Comparison of ENCODE assay signal across 11 cellular contexts in the genomic region with DNA sequence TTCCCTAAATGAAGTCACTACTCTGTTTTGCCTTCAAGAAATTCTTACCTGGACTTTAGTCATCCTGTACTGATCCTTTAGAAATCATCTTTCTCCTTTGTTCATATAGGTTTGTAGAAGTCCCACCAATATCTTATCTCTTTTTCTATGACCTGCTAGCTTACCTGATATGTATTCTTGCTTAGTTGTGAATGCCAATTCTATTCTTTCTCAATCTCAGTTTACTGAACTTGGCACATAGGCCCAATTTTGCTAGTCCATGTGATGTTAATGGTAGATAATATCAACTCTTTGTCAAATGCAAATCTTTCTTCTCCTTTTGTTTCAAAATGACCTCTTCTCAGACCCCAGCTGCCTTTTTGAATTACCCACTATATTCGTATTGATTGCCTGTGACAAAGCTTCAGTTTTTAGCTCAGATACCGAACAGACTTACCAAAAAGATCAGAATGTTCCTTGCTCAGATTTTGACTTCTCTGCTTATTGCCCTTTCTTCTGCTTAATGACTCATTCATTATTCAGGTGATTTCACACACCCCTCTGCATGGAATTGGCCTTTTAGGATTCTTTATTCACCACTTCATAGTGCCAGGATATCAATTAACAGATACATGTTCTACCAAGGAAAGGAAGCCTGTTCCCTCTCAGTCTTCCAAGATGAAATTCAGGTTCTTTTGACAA. TPM values are rescaled to one million over a fixed set of nuclear protein-coding genes. Genes with fewer than 3 reads are reported as not detected.
DNase-seq lines count a peak whose midpoint lies in the region; ATAC-seq and TF ChIP-seq lines count a peak whose summit lies in the region.
"Had no signal": no experiment of that assay in that cellular context is flagged by ENCODE, and none has a peak within 500 bp of the region (broad histone marks: within the 10 kb centered on the region; RNA-seq: fewer than 3 reads in every experiment).

No MANE protein-coding gene starts in this region.

- no peak for TF ChIP-seq CTCF in HCT116 (IDR thresholded peaks at IDR 0.05 in 2 of 3, conservative IDR thresholded peaks at IDR 0.05 in 1 of 3; ENCODE audit: borderline replicate concordance in 1 of 3, insufficient read depth in 1 of 3, low read depth in 2 of 3, low read length in 2 of 3)
- TF ChIP-seq CTCF in fibroblast of lung (conservative IDR thresholded peaks at IDR 0.05 in 1 of 2, IDR thresholded peaks at IDR 0.05 in 1 of 2; ENCODE audit: low read depth in 1 of 2, low read length in 2 of 2), result no peak
- no peak for TF ChIP-seq CTCF in gastrocnemius medialis (IDR thresholded peaks at IDR 0.05 in 4 of 5, conservative IDR thresholded peaks at IDR 0.05 in 1 of 5)

- H3K4me3 ChIP-seq in HCT116 (replicated peaks in 1 of 2; ENCODE audit: low read depth in 1 of 2, low read length in 2 of 2) (no peak overlapping the region), fibroblast of lung (replicated peaks in 1 of 4; ENCODE audit: control extremely low read depth in 1 of 4, insufficient read depth in 1 of 4, low read depth in 3 of 4, low read length in 4 of 4) (no peak overlapping the region), gastrocnemius medialis (no peak overlapping the region)
- H3K4me3 ChIP-seq: colonic mucosa had no signal

- H4K20me1 ChIP-seq in HCT116 (ENCODE audit: insufficient read depth), result peaks cover 14% of the 10 kb centered on the region; the same call in 1 of the 2 replicates
- no peaks in the 10 kb centered on the region for H4K20me1 ChIP-seq in fibroblast of lung (ENCODE audit: control insufficient read depth, extremely low read depth, insufficient read depth, low read length)

- H3K9me3 ChIP-seq in HCT116 (ENCODE audit: control insufficient read depth in 1 of 2, insufficient read depth in 1 of 2, low read depth in 1 of 2, low read length in 2 of 2), result no peaks in the 10 kb centered on the region
- H3K9me3 ChIP-seq in fibroblast of lung (ENCODE audit: control insufficient read depth, insufficient read depth, low read depth, low read length), result no peaks in the 10 kb centered on the region
- no peaks in the 10 kb centered on the region for H3K9me3 ChIP-seq in gastrocnemius medialis
- H3K9me3 ChIP-seq: colonic mucosa had no signal

- ATAC-seq in HCT116, result no peak; the same call in 1 of the 2 replicates
- ATAC-seq in activated T-helper 17 cell treated with anti-CD3 and anti-CD28 coated beads, Interleukin-2, amount 50 U/mL, for 72 hours (replicated peaks), result no peak
- no peak for ATAC-seq in gastrocnemius medialis
- ATAC-seq in HG02678 (IDR thresholded peaks at IDR 0.05; ENCODE audit: unreplicated experiment), result no peak

- H3K79me2 ChIP-seq in HCT116 (ENCODE audit: insufficient read depth, low read length) (peaks cover 57% of the 10 kb centered on the region), fibroblast of lung (ENCODE audit: control insufficient read depth, insufficient read depth, low read length) (peaks cover 24% of the 10 kb centered on the region)

- intact Hi-C loops in HCT116 (cut with micrococcal nuclease), result no loop called here
- intact Hi-C loops in gastrocnemius medialis (cut with DNase I; ENCODE audit: low total_unique reads), result no loop called here

- H3K4me1 Mint-ChIP-seq in activated T-helper 17 cell treated with anti-CD3 and anti-CD28 coated beads, Interleukin-2, amount 50 U/mL, for 72 hours, result peaks cover 7% of the 10 kb centered on the region

- H2AFZ ChIP-seq in HCT116 (ENCODE audit: low read depth, low read length, poor library complexity, severe bottlenecking) (no peak overlapping the region), fibroblast of lung (ENCODE audit: low read length) (no peak overlapping the region)

- POLR2A ChIA-PET in HCT116 (lab: Charles Lee), result no interaction called here

- no peaks in the 10 kb centered on the region for H3K27me3 Mint-ChIP-seq in activated T-helper 17 cell treated with anti-CD3 and anti-CD28 coated beads, Interleukin-2, amount 50 U/mL, for 72 hours

- CTCF ChIA-PET in HCT116 (lab: Charles Lee), result no interaction called here

- no peak overlapping the region for H3K9ac ChIP-seq in HCT116 (ENCODE audit: low read length)
- H3K9ac ChIP-seq in fibroblast of lung (ENCODE audit: insufficient read depth, low read length), result no peak overlapping the region

- H3K27ac ChIP-seq in HCT116 (ENCODE audit: low read depth, low read length) (peak overlapping the region; percentile 7; the same call in 1 of the 2 replicates), fibroblast of lung (ENCODE audit: insufficient read depth, low read length) (peak overlapping the region; percentile 31), gastrocnemius medialis (peak overlapping the region; percentile 6 to 42 (median 20))
- H3K27ac ChIP-seq: colonic mucosa had no signal

- no peak for TF ChIP-seq RAD21 in HCT116 (IDR thresholded peaks at IDR 0.05; ENCODE audit: low read depth)

- H3K36me3 ChIP-seq in HCT116 (ENCODE audit: control insufficient read depth in 1 of 2, insufficient read depth in 2 of 2, low read length in 2 of 2) (peaks cover 30 to 55% of the 10 kb centered on the region in 2 experiments), fibroblast of lung (ENCODE audit: control insufficient read depth, insufficient read depth, low read length) (peaks cover 8% of the 10 kb centered on the region), gastrocnemius medialis (peaks cover 0 to 49% of the 10 kb centered on the region in 2 donors)

- peaks cover 0 to 12% of the 10 kb centered on the region in 2 experiments; a peak in 2 of 4 replicates for H3K4me1 ChIP-seq in HCT116 (ENCODE audit: control insufficient read depth in 1 of 2, insufficient read depth in 2 of 2, low read length in 2 of 2)
- H3K4me1 ChIP-seq in fibroblast of lung (ENCODE audit: control insufficient read depth, extremely low read depth, insufficient read depth, low read length), result peaks cover 14% of the 10 kb centered on the region
- peaks cover 17 to 27% of the 10 kb centered on the region in 2 donors for H3K4me1 ChIP-seq in gastrocnemius medialis
- H3K4me1 ChIP-seq: colonic mucosa had no signal

- in situ Hi-C loops in gastrocnemius medialis (cut with MboI; ENCODE audit: low sequenced_read_pairs in 4 of 4), result no loop called here

- RAD21 ChIA-PET in HCT116 (lab: Charles Lee; ENCODE audit: low non-redundant PET in 1 of 2, low total read pairs in 2 of 2, uncharacterized antibody in 2 of 2, unreplicated experiment in 2 of 2), result no interaction called here

- BruUV-seq in HCT116 (replicated peaks; lab: Mats Ljungman, UMichigan), result no TSS peak

- DNase-seq in HCT116 (ENCODE audit: low read depth, low spot score) (no peak), fibroblast of lung (ENCODE audit: low read depth in 2 of 2) (no peak), gastrocnemius medialis (no peak), NCI-H1436 (lab: John Stamatoyannopoulos, UW) (no peak), AG20443 (ENCODE audit: low spot score) (no peak), NCI-H1694 (lab: John Stamatoyannopoulos, UW) (no peak)
- DNase-seq: activated CD4-positive, alpha-beta T cell treated with anti-CD3 and anti-CD28 coated beads for 4 hours; activated effector memory CD4-positive, alpha-beta T cell treated with Interleukin-2 at 50 U/mL for 16 hours; colonic mucosa had no signal

- peaks cover 74% of the 10 kb centered on the region for H3K36me3 Mint-ChIP-seq in activated T-helper 17 cell treated with anti-CD3 and anti-CD28 coated beads, Interleukin-2, amount 50 U/mL, for 72 hours (ENCODE audit: low read depth)

- H3K9me2 ChIP-seq in HCT116 (ENCODE audit: insufficient read depth), result no peaks in the 10 kb centered on the region

- peak overlapping the region; percentile 12 for H3K27ac Mint-ChIP-seq in activated T-helper 17 cell treated with anti-CD3 and anti-CD28 coated beads, Interleukin-2, amount 50 U/mL, for 72 hours

- TF ChIP-seq POLR2A in HCT116 (IDR thresholded peaks at IDR 0.05; ENCODE audit: borderline replicate concordance, extremely low read depth, insufficient read depth, insufficient read length) (no peak), gastrocnemius medialis (IDR thresholded peaks at IDR 0.05) (no peak)

- H3K4me3 Mint-ChIP-seq in activated T-helper 17 cell treated with anti-CD3 and anti-CD28 coated beads, Interleukin-2, amount 50 U/mL, for 72 hours, result no peak overlapping the region

- no peaks in the 10 kb centered on the region for H3K27me3 ChIP-seq in HCT116 (ENCODE audit: insufficient read depth, low read length)
- no peaks in the 10 kb centered on the region for H3K27me3 ChIP-seq in fibroblast of lung (ENCODE audit: control insufficient read depth, insufficient read depth, low read length)
- H3K27me3 ChIP-seq in gastrocnemius medialis, result no peaks in the 10 kb centered on the region
- H3K27me3 ChIP-seq: colonic mucosa had no signal

- H3K4me2 ChIP-seq in HCT116 (ENCODE audit: low read length) (peak overlapping the region; percentile 36; the same call in 1 of the 2 replicates), fibroblast of lung (ENCODE audit: extremely low read depth, insufficient read depth, low read length) (no peak overlapping the region)

- no peaks in the 10 kb centered on the region for H3K9me3 Mint-ChIP-seq in activated T-helper 17 cell treated with anti-CD3 and anti-CD28 coated beads, Interleukin-2, amount 50 U/mL, for 72 hours

TF ChIP-seq in HCT116, 20 proteins besides CTCF, POLR2A, EP300 and RAD21:
- peak; percentile 25; the same call in 1 of the 2 replicates for TF ChIP-seq FOSL1 (IDR thresholded peaks at IDR 0.05; ENCODE audit: low read depth)
- TF ChIP-seq CBX3 (IDR thresholded peaks at IDR 0.05; ENCODE audit: low read depth), result no peak

RNA-seq across cellular contexts. Expression of a gene that starts 20.6 kb away (rescaled TPM):
- total RNA-seq in HCT116 (2021; ENCODE audit: unreplicated experiment) (80.6 TPM), fibroblast of lung (19.0 and 28.4 TPM in 2 replicates), gastrocnemius medialis (10 to 100 TPM in 2 of 4 donors, 1 to 10 TPM in 2; 7.2 to 16.3 (median 10.3) TPM)
- 34.4 and 44.0 TPM in 2 replicates for polyA plus RNA-seq in HCT116 (2012)
- total RNA-seq in activated T-helper 17 cell treated with anti-CD3 and anti-CD28 coated beads, Interleukin-2, amount 50 U/mL, for 72 hours, result 10 to 100 TPM; 54.3 to 70.2 TPM
- 29.2 and 44.5 TPM in 2 replicates for polyA plus RNA-seq in fibroblast of lung
- polyA plus RNA-seq in fibroblast of lung (2012), result 31.8 and 46.4 TPM in 2 replicates
- polyA minus RNA-seq in fibroblast of lung (ENCODE audit: low replicate concordance), result 54.0 and 56.7 TPM in 2 replicates

RNA-seq across cellular contexts. Expression of a gene that starts 39.2 kb away (rescaled TPM):
- 15.2 TPM for total RNA-seq in HCT116 (2021; ENCODE audit: unreplicated experiment)
- polyA plus RNA-seq in HCT116 (2012), result 23.0 and 23.2 TPM in 2 replicates
- 1 to 10 TPM in 1 of 2 donors, under 1 TPM in 1; 0.69 to 1.6 TPM for total RNA-seq in activated T-helper 17 cell treated with anti-CD3 and anti-CD28 coated beads, Interleukin-2, amount 50 U/mL, for 72 hours
- 15.4 and 27.1 TPM in 2 replicates for total RNA-seq in fibroblast of lung
- polyA plus RNA-seq in fibroblast of lung, result 19.0 and 19.2 TPM in 2 replicates
- polyA plus RNA-seq in fibroblast of lung (2012), result 33.9 and 36.0 TPM in 2 replicates
- 85.3 and 92.1 TPM in 2 replicates for polyA minus RNA-seq in fibroblast of lung (ENCODE audit: low replicate concordance)
- total RNA-seq in gastrocnemius medialis, result 100 to 1,000 TPM in 2 of 4 donors, 10 to 100 TPM in 2; 76.6 to 384 (median 229) TPM
